Comparison of ENCODE assay signal across 1 cellular context in the genomic region with DNA sequence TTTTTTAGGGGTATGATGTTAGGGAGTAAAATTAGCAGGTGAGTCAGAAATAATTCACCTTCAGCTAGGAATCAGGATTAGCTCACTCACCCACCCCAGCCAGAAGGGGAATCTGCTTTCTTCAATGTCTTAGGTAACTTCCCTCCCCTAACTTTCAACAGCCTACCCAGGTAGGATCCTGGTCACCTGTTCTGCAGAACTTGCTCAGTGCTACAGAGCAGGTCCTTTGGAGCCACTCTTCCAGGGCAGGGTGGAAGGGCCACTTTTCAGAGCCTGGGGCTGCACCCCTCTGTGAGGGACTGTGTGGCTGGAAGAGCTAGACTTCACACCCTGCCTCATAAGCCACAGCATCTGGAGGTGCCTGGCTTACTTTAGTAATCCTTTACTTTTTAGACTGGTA.
TF ChIP-seq lines count a peak whose summit lies in the region.

No MANE protein-coding gene starts in this region.

TF ChIP-seq in GM23338, 12 proteins besides CTCF, POLR2A, EP300 and RAD21 (continued from another document):
- TF ChIP-seq, protein P1, sequence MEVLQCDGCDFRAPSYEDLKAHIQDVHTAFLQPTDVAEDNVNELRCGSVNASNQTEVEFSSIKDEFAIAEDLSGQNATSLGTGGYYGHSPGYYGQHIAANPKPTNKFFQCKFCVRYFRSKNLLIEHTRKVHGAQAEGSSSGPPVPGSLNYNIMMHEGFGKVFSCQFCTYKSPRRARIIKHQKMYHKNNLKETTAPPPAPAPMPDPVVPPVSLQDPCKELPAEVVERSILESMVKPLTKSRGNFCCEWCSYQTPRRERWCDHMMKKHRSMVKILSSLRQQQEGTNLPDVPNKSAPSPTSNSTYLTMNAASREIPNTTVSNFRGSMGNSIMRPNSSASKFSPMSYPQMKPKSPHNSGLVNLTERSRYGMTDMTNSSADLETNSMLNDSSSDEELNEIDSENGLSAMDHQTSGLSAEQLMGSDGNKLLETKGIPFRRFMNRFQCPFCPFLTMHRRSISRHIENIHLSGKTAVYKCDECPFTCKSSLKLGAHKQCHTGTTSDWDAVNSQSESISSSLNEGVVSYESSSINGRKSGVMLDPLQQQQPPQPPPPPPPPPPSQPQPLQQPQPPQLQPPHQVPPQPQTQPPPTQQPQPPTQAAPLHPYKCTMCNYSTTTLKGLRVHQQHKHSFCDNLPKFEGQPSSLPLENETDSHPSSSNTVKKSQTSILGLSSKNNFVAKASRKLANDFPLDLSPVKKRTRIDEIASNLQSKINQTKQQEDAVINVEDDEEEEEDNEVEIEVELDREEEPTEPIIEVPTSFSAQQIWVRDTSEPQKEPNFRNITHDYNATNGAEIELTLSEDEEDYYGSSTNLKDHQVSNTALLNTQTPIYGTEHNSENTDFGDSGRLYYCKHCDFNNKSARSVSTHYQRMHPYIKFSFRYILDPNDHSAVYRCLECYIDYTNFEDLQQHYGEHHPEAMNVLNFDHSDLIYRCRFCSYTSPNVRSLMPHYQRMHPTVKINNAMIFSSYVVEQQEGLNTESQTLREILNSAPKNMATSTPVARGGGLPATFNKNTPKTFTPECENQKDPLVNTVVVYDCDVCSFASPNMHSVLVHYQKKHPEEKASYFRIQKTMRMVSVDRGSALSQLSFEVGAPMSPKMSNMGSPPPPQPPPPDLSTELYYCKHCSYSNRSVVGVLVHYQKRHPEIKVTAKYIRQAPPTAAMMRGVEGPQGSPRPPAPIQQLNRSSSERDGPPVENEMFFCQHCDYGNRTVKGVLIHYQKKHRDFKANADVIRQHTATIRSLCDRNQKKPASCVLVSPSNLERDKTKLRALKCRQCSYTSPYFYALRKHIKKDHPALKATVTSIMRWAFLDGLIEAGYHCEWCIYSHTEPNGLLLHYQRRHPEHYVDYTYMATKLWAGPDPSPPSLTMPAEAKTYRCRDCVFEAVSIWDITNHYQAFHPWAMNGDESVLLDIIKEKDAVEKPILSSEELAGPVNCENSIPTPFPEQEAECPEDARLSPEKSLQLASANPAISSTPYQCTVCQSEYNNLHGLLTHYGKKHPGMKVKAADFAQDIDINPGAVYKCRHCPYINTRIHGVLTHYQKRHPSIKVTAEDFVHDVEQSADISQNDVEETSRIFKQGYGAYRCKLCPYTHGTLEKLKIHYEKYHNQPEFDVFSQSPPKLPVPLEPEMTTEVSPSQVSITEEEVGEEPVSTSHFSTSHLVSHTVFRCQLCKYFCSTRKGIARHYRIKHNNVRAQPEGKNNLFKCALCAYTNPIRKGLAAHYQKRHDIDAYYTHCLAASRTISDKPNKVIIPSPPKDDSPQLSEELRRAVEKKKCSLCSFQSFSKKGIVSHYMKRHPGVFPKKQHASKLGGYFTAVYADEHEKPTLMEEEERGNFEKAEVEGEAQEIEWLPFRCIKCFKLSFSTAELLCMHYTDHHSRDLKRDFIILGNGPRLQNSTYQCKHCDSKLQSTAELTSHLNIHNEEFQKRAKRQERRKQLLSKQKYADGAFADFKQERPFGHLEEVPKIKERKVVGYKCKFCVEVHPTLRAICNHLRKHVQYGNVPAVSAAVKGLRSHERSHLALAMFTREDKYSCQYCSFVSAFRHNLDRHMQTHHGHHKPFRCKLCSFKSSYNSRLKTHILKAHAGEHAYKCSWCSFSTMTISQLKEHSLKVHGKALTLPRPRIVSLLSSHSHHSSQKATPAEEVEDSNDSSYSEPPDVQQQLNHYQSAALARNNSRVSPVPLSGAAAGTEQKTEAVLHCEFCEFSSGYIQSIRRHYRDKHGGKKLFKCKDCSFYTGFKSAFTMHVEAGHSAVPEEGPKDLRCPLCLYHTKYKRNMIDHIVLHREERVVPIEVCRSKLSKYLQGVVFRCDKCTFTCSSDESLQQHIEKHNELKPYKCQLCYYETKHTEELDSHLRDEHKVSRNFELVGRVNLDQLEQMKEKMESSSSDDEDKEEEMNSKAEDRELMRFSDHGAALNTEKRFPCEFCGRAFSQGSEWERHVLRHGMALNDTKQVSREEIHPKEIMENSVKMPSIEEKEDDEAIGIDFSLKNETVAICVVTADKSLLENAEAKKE (CRISPR knock-in tag; IDR thresholded peaks at IDR 0.05): no peak
- TF ChIP-seq POLR2AphosphoS5 (IDR thresholded peaks at IDR 0.05; ENCODE audit: low read depth) (no peak), STAT1 (IDR thresholded peaks at IDR 0.05; ENCODE audit: unreplicated experiment) (no peak), NANOG (IDR thresholded peaks at IDR 0.05; ENCODE audit: borderline replicate concordance) (no peak), EZH2phosphoT487 (IDR thresholded peaks at IDR 0.05; ENCODE audit: unreplicated experiment) (no peak), JUNB (IDR thresholded peaks at IDR 0.05; ENCODE audit: unreplicated experiment) (no peak), ZNF114 (CRISPR knock-in tag; IDR thresholded peaks at IDR 0.05) (no peak), ZNF331 (CRISPR knock-in tag; IDR thresholded peaks at IDR 0.05; ENCODE audit: low read depth) (no peak)
- TF ChIP-seq, protein P2, sequence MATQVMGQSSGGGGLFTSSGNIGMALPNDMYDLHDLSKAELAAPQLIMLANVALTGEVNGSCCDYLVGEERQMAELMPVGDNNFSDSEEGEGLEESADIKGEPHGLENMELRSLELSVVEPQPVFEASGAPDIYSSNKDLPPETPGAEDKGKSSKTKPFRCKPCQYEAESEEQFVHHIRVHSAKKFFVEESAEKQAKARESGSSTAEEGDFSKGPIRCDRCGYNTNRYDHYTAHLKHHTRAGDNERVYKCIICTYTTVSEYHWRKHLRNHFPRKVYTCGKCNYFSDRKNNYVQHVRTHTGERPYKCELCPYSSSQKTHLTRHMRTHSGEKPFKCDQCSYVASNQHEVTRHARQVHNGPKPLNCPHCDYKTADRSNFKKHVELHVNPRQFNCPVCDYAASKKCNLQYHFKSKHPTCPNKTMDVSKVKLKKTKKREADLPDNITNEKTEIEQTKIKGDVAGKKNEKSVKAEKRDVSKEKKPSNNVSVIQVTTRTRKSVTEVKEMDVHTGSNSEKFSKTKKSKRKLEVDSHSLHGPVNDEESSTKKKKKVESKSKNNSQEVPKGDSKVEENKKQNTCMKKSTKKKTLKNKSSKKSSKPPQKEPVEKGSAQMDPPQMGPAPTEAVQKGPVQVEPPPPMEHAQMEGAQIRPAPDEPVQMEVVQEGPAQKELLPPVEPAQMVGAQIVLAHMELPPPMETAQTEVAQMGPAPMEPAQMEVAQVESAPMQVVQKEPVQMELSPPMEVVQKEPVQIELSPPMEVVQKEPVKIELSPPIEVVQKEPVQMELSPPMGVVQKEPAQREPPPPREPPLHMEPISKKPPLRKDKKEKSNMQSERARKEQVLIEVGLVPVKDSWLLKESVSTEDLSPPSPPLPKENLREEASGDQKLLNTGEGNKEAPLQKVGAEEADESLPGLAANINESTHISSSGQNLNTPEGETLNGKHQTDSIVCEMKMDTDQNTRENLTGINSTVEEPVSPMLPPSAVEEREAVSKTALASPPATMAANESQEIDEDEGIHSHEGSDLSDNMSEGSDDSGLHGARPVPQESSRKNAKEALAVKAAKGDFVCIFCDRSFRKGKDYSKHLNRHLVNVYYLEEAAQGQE (IDR thresholded peaks at IDR 0.05; ENCODE audit: unreplicated experiment): no peak
- TF ChIP-seq, protein P3, sequence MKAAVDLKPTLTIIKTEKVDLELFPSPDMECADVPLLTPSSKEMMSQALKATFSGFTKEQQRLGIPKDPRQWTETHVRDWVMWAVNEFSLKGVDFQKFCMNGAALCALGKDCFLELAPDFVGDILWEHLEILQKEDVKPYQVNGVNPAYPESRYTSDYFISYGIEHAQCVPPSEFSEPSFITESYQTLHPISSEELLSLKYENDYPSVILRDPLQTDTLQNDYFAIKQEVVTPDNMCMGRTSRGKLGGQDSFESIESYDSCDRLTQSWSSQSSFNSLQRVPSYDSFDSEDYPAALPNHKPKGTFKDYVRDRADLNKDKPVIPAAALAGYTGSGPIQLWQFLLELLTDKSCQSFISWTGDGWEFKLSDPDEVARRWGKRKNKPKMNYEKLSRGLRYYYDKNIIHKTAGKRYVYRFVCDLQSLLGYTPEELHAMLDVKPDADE (IDR thresholded peaks at IDR 0.05): no peak
